In genomic region chr7:88281729-88282128, GRCh38 we compare ENCODE assay signal across 24 cellular contexts. TPM values are rescaled to one million over a fixed set of nuclear protein-coding genes. Genes with fewer than 3 reads are reported as not detected.
"Had no signal": no experiment of that assay in that cellular context is flagged by ENCODE, and none has a peak within 500 bp of the region (broad histone marks: within the 10 kb centered on the region; RNA-seq: fewer than 3 reads in every experiment).

No MANE protein-coding gene starts in this region.

- H3K27ac ChIP-seq: suprapubic skin, transverse colon, vagina had no signal

- H3K36me3 ChIP-seq: stomach, suprapubic skin, transverse colon, vagina had no signal

- H3K4me1 ChIP-seq: transverse colon, vagina had no signal

- H3K27ac Mint-ChIP-seq: activated CD4-positive, alpha-beta memory T cell treated with anti-CD3 and anti-CD28 coated beads, Interleukin-2, amount 10 ng/mL, durations not matched to agents 7 days and 5 days; activated naive CD4-positive, alpha-beta T cell treated with anti-CD3 and anti-CD28 coated beads for 36 hours; activated naive CD8-positive, alpha-beta T cell treated with anti-CD3 and anti-CD28 coated beads, Interleukin-2, amount 10 ng/mL, durations not matched to agents 7 days and 5 days; activated T-cell treated with anti-CD3 and anti-CD28 coated beads, Interleukin-2, amount 50 U/mL, for 72 hours; dendritic cell treated with granulocyte-macrophage colony-stimulating factor and Interleukin-4, amounts not matched to agents 40 ng/mL and 50 ng/mL, for 4 days; immature natural killer cell; nephron progenitor cell; stimulated activated effector memory CD8-positive, alpha-beta T cell treated with anti-CD3 and anti-CD28 coated beads, Interleukin-12 subunit alpha, Interleukin-12 subunit beta, amount 100 ng/mL, for 72 hours; T-helper 17 cell had no signal

- ATAC-seq: activated T-cell treated with anti-CD3 and anti-CD28 coated beads, Interleukin-2, amount 50 U/mL, for 72 hours; sciatic nerve; stimulated activated effector memory CD8-positive, alpha-beta T cell treated with anti-CD3 and anti-CD28 coated beads, Interleukin-12 subunit alpha, Interleukin-12 subunit beta, amount 100 ng/mL, for 72 hours; T-helper 17 cell had no signal

- H3K36me3 Mint-ChIP-seq: activated naive CD8-positive, alpha-beta T cell treated with anti-CD3 and anti-CD28 coated beads, Interleukin-2, amount 10 ng/mL, durations not matched to agents 7 days and 5 days; immature natural killer cell; stimulated activated effector memory CD8-positive, alpha-beta T cell treated with anti-CD3 and anti-CD28 coated beads, Interleukin-12 subunit alpha, Interleukin-12 subunit beta, amount 100 ng/mL, for 72 hours had no signal

- H3K9me3 Mint-ChIP-seq: activated CD4-positive, alpha-beta memory T cell treated with anti-CD3 and anti-CD28 coated beads, Interleukin-2, amount 10 ng/mL, durations not matched to agents 7 days and 5 days; activated naive CD4-positive, alpha-beta T cell treated with anti-CD3 and anti-CD28 coated beads for 36 hours; activated naive CD8-positive, alpha-beta T cell treated with anti-CD3 and anti-CD28 coated beads, Interleukin-2, amount 10 ng/mL, durations not matched to agents 7 days and 5 days; dendritic cell treated with granulocyte-macrophage colony-stimulating factor and Interleukin-4, amounts not matched to agents 40 ng/mL and 50 ng/mL, for 4 days; immature natural killer cell; nephron progenitor cell; stimulated activated effector memory CD8-positive, alpha-beta T cell treated with anti-CD3 and anti-CD28 coated beads, Interleukin-12 subunit alpha, Interleukin-12 subunit beta, amount 100 ng/mL, for 72 hours had no signal

- H3K9me3 ChIP-seq: stomach, suprapubic skin, transverse colon, vagina had no signal

- H3K4me3 ChIP-seq: stomach, suprapubic skin, transverse colon, vagina had no signal

- DNase-seq: activated CD4-positive, alpha-beta memory T cell treated with anti-CD3 and anti-CD28 coated beads, Interleukin-2, amount 10 ng/mL, durations not matched to agents 7 days and 5 days; activated CD4-positive, alpha-beta T cell treated with anti-CD3 and anti-CD28 coated beads for 48 hours; activated effector memory CD4-positive, alpha-beta T cell treated with Interleukin-2 at 50 U/mL for 16 hours; activated naive CD4-positive, alpha-beta T cell treated with anti-CD3 and anti-CD28 coated beads for 36 hours; activated naive CD8-positive, alpha-beta T cell treated with anti-CD3 and anti-CD28 coated beads, Interleukin-2, amount 10 ng/mL, durations not matched to agents 7 days and 5 days; activated T-cell treated with anti-CD3 and anti-CD28 coated beads, Interleukin-2, amount 50 U/mL, for 72 hours; amniotic stem cell; cerebellar nuclear complex; effector CD4-positive, alpha-beta T cell; foreskin melanocyte; immature natural killer cell; mesenchymal stem cell; nephron progenitor cell; nucleus accumbens; small intestine; stimulated activated CD4-positive, alpha-beta T cell treated with anti-CD3 and anti-CD28 coated beads, Interleukin-2, amount 100 ng/mL, for 24 hours; stomach; T-helper 17 cell; transverse colon had no signal

- H3K4me1 Mint-ChIP-seq: activated CD4-positive, alpha-beta memory T cell treated with anti-CD3 and anti-CD28 coated beads, Interleukin-2, amount 10 ng/mL, durations not matched to agents 7 days and 5 days; activated naive CD8-positive, alpha-beta T cell treated with anti-CD3 and anti-CD28 coated beads, Interleukin-2, amount 10 ng/mL, durations not matched to agents 7 days and 5 days; immature natural killer cell; nephron progenitor cell; stimulated activated effector memory CD8-positive, alpha-beta T cell treated with anti-CD3 and anti-CD28 coated beads, Interleukin-12 subunit alpha, Interleukin-12 subunit beta, amount 100 ng/mL, for 72 hours; T-helper 17 cell had no signal

- H3K27me3 Mint-ChIP-seq: dendritic cell treated with granulocyte-macrophage colony-stimulating factor and Interleukin-4, amounts not matched to agents 40 ng/mL and 50 ng/mL, for 4 days had no signal

- H3K4me3 Mint-ChIP-seq: activated CD4-positive, alpha-beta memory T cell treated with anti-CD3 and anti-CD28 coated beads, Interleukin-2, amount 10 ng/mL, durations not matched to agents 7 days and 5 days; activated naive CD4-positive, alpha-beta T cell treated with anti-CD3 and anti-CD28 coated beads for 36 hours; activated naive CD8-positive, alpha-beta T cell treated with anti-CD3 and anti-CD28 coated beads, Interleukin-2, amount 10 ng/mL, durations not matched to agents 7 days and 5 days; activated T-cell treated with anti-CD3 and anti-CD28 coated beads, Interleukin-2, amount 50 U/mL, for 72 hours; dendritic cell treated with granulocyte-macrophage colony-stimulating factor and Interleukin-4, amounts not matched to agents 40 ng/mL and 50 ng/mL, for 4 days; immature natural killer cell; nephron progenitor cell; stimulated activated effector memory CD8-positive, alpha-beta T cell treated with anti-CD3 and anti-CD28 coated beads, Interleukin-12 subunit alpha, Interleukin-12 subunit beta, amount 100 ng/mL, for 72 hours; T-helper 17 cell had no signal

- H3K27me3 ChIP-seq: stomach, suprapubic skin, transverse colon, vagina had no signal

RNA-seq across cellular contexts. Expression of gene STEAP4, which starts 25.0 kb away (rescaled TPM):
- total RNA-seq: activated CD4-positive, alpha-beta memory T cell treated with anti-CD3 and anti-CD28 coated beads, Interleukin-2, amount 10 ng/mL, durations not matched to agents 7 days and 5 days; activated naive CD4-positive, alpha-beta T cell treated with anti-CD3 and anti-CD28 coated beads for 36 hours; activated naive CD8-positive, alpha-beta T cell treated with anti-CD3 and anti-CD28 coated beads, Interleukin-2, amount 10 ng/mL, durations not matched to agents 7 days and 5 days; activated T-cell treated with anti-CD3 and anti-CD28 coated beads, Interleukin-2, amount 50 U/mL, for 72 hours had no signal
- polyA plus RNA-seq: immature natural killer cell had no signal
